In genomic region chr3:14758297-14758696, GRCh38 we compare ENCODE assay signal across 27 cellular contexts.
"Had no signal": no experiment of that assay in that cellular context is flagged by ENCODE, and none has a peak within 500 bp of the region (broad histone marks: within the 10 kb centered on the region; RNA-seq: fewer than 3 reads in every experiment).

No MANE protein-coding gene starts in this region.

- H2AFZ ChIP-seq: PC-9 had no signal

- DNase-seq: activated CD4-positive, alpha-beta T cell treated with anti-CD3 and anti-CD28 coated beads for 1 hour; activated CD4-positive, alpha-beta T cell treated with anti-CD3 and anti-CD28 coated beads for 48 hours; activated CD4-positive, alpha-beta T cell treated with anti-CD3 and anti-CD28 coated beads, Interleukin-2, amount 50 U/mL, for 48 hours; activated CD4-positive, CD25-positive, alpha-beta regulatory T cell; activated CD8-positive, alpha-beta T cell treated with anti-CD3 and anti-CD28 coated beads, Interleukin-2, amount 10 ng/mL, durations not matched to agents 7 days and 5 days; activated gamma-delta T cell; activated naive CD4-positive, alpha-beta T cell treated with Interleukin-2 at 50 U/mL for 16 hours; activated naive CD8-positive, alpha-beta T cell treated with anti-CD3 and anti-CD28 coated beads, Interleukin-2, amount 10 ng/mL, durations not matched to agents 7 days and 5 days; activated T-cell treated with anti-CD3 and anti-CD28 coated beads, Interleukin-2, amount 50 U/mL, for 24 hours; amygdala; Karpas-422; KBM-7; NCI-H1048; NCI-H1105 treated with DMSO at 0.1 percent for 48 hours; NCI-H1436; NCI-H1694 treated with DMSO at 0.1 percent for 48 hours; NCI-H2029; NCI-H345; NCI-H524 treated with DMSO at 0.1 percent for 48 hours; NCI-H748 treated with DMSO at 0.1 percent for 48 hours; NK-92 treated with Interleukin-12 subunit alpha and Interleukin-12 subunit beta, amount 100 ng/mL, for 24 hours; PC-9; T1000; WERI-Rb-1 had no signal

- H3K27me3 ChIP-seq: ascending aorta, cardiac muscle cell had no signal

- H3K4me2 ChIP-seq: PC-9 had no signal

- ATAC-seq: activated CD8-positive, alpha-beta T cell treated with anti-CD3 and anti-CD28 coated beads, Interleukin-2, amount 10 ng/mL, durations not matched to agents 7 days and 5 days had no signal

- H3K9me3 ChIP-seq: ascending aorta had no signal

- H3K4me3 ChIP-seq: ascending aorta, cardiac muscle cell, PC-9 had no signal

- H3K27ac ChIP-seq: ascending aorta, cardiac muscle cell, PC-9, RWPE1, WERI-Rb-1 had no signal

- H3K36me3 ChIP-seq: ascending aorta, cardiac muscle cell, WERI-Rb-1 had no signal

- H3K4me1 ChIP-seq: ascending aorta had no signal
